8 cellular contexts compared by ENCODE assay signal in the genomic region with DNA sequence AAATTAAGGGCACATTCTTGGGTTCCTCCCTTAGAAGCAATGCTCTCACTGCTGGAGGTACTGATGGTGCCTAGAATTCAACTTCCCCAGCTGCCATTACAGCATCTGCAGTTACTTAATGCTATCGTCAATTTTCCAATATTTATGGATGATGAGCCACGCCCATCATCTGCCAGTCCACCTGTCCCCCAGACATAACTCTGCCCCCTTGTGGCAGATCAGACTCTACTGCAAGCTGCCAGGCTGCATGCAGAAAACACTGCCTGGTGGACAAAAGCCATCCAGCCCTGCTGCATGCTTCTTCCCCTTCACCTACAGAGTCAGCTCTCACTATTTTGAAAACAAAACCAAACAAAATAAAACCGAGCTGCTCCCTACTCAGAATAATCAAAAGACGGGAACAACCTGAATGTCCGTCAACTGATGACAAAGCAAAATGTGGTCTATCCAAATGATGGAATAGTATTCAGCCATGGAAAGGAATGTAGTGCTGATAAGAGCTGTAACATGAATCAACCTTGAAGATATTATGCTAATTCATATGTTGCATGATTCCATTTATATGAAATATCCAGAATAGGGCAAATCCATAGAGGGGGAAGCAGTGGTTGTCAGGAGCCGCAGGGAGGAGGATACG.
A peak's percentile ranks its signal among the peaks of the same experiment; 100 is the strongest.
DNase-seq lines count a peak whose midpoint lies in the region; ATAC-seq and TF ChIP-seq lines count a peak whose summit lies in the region.

No MANE protein-coding gene starts in this region.

- H3K36me3 ChIP-seq in kidney epithelial cell (ENCODE audit: control insufficient read depth, insufficient read depth, low read length) (no peaks in the 10 kb centered on the region), upper lobe of left lung (no peaks in the 10 kb centered on the region)

- no peaks in the 10 kb centered on the region for H3K27me3 Mint-ChIP-seq in activated T-helper 2 cell treated with anti-CD3 and anti-CD28 coated beads, Interferon-gamma antibody, Interleukin-2, Interleukin-4, amounts not matched to agents 10 μg/mL and 5 μg/mL and 100 μg/mL, durations not matched to agents 14 hours and 24 hours and 36 hours (ENCODE audit: low read depth)

- H3K4me3 ChIP-seq in kidney epithelial cell (ENCODE audit: low read depth, low read length) (no peak overlapping the region), upper lobe of left lung (no peak overlapping the region)

- no peaks in the 10 kb centered on the region for H3K36me3 Mint-ChIP-seq in activated T-helper 2 cell treated with anti-CD3 and anti-CD28 coated beads, Interferon-gamma antibody, Interleukin-2, Interleukin-4, amounts not matched to agents 10 μg/mL and 5 μg/mL and 100 μg/mL, durations not matched to agents 14 hours and 24 hours and 36 hours (ENCODE audit: low read depth)

- intact Hi-C loops in activated T-helper 2 cell treated with anti-CD3 and anti-CD28 coated beads, Interferon-gamma antibody, Interleukin-2, Interleukin-4, amounts not matched to agents 10 μg/mL and 5 μg/mL and 100 μg/mL, durations not matched to agents 14 hours and 24 hours and 36 hours (cut with micrococcal nuclease) = loop anchor here (1.0 to 10.0 kb wide), 3 partner anchors 83 to 390 kb away; partner anchors contain the start of gene ZNF622

- no peaks in the 10 kb centered on the region for H3K4me1 ChIP-seq in upper lobe of left lung

- ATAC-seq in GM18870 (IDR thresholded peaks at IDR 0.05; ENCODE audit: unreplicated experiment) (peak; percentile 39), HG03045 (IDR thresholded peaks at IDR 0.05; ENCODE audit: unreplicated experiment) (peak; percentile 53), upper lobe of left lung (ENCODE audit: low FRiP score in 2 of 2) (peak in 1 of 2 donors; percentile 47)

- H3K27me3 ChIP-seq in kidney epithelial cell (ENCODE audit: control insufficient read depth, insufficient read depth, low read length) (no peaks in the 10 kb centered on the region), upper lobe of left lung (no peaks in the 10 kb centered on the region)

- H3K4me3 Mint-ChIP-seq in activated T-helper 2 cell treated with anti-CD3 and anti-CD28 coated beads, Interferon-gamma antibody, Interleukin-2, Interleukin-4, amounts not matched to agents 10 μg/mL and 5 μg/mL and 100 μg/mL, durations not matched to agents 14 hours and 24 hours and 36 hours (ENCODE audit: low read depth) = no peak overlapping the region

- peak; percentile 77 for TF ChIP-seq CTCF in kidney epithelial cell (IDR thresholded peaks at IDR 0.05; ENCODE audit: insufficient read depth, low read length, poor library complexity, severe bottlenecking)
- peak; percentile 23 to 64 (median 54) for TF ChIP-seq CTCF in upper lobe of left lung (IDR thresholded peaks at IDR 0.05)

- WGBS in upper lobe of left lung, 2 donors = 66 to 77% methylated on average over 7 of the region's 7 CpGs

- no peak overlapping the region for H3K27ac ChIP-seq in upper lobe of left lung

- peaks cover 20% of the 10 kb centered on the region for H3K4me1 Mint-ChIP-seq in activated T-helper 2 cell treated with anti-CD3 and anti-CD28 coated beads, Interferon-gamma antibody, Interleukin-2, Interleukin-4, amounts not matched to agents 10 μg/mL and 5 μg/mL and 100 μg/mL, durations not matched to agents 14 hours and 24 hours and 36 hours (ENCODE audit: low read depth)

- no peaks in the 10 kb centered on the region for H3K9me3 ChIP-seq in upper lobe of left lung

- DNase-seq in COLO829 (ENCODE audit: low spot score) = peak; percentile 50
- DNase-seq in NCI-H524 (lab: John Stamatoyannopoulos, UW) = peak; percentile 47 to 81
- DNase-seq in activated T-helper 2 cell treated with anti-CD3 and anti-CD28 coated beads, Interferon-gamma antibody, Interleukin-2, Interleukin-4, amounts not matched to agents 10 μg/mL and 5 μg/mL and 100 μg/mL, durations not matched to agents 14 hours and 24 hours and 36 hours (ENCODE audit: low spot score) = peak; percentile 21
- no peak for DNase-seq in kidney epithelial cell (ENCODE audit: low read depth)
- DNase-seq in upper lobe of left lung = peak in 1 of 2 donors; percentile 42
- no peak for DNase-seq in amygdala (lab: John Stamatoyannopoulos, UW)

- no peaks in the 10 kb centered on the region for H3K9me3 Mint-ChIP-seq in activated T-helper 2 cell treated with anti-CD3 and anti-CD28 coated beads, Interferon-gamma antibody, Interleukin-2, Interleukin-4, amounts not matched to agents 10 μg/mL and 5 μg/mL and 100 μg/mL, durations not matched to agents 14 hours and 24 hours and 36 hours

- TF ChIP-seq POLR2A in upper lobe of left lung (IDR thresholded peaks at IDR 0.05) = no peak

- H3K27ac Mint-ChIP-seq in activated T-helper 2 cell treated with anti-CD3 and anti-CD28 coated beads, Interferon-gamma antibody, Interleukin-2, Interleukin-4, amounts not matched to agents 10 μg/mL and 5 μg/mL and 100 μg/mL, durations not matched to agents 14 hours and 24 hours and 36 hours = no peak overlapping the region

- TF ChIP-seq EP300 in upper lobe of left lung (IDR thresholded peaks at IDR 0.05) = no peak

Comparison
In these comparisons a context has a peak if more than half of its experiments do, and no peak if none do; other contexts are left out.
1. DNase-seq: peak in COLO829 (single experiment), NCI-H524 (2 of 2) and activated T-helper 2 cell treated with anti-CD3 and anti-CD28 coated beads, Interferon-gamma antibody, Interleukin-2, Interleukin-4, amounts not matched to agents 10 μg/mL and 5 μg/mL and 100 μg/mL, durations not matched to agents 14 hours and 24 hours and 36 hours (single experiment); none in kidney epithelial cell (single experiment) and amygdala (0 of 56).